ENCODE assay signal across 8 cellular contexts in genomic region chrX:149512225-149512885, GRCh38. TPM values are rescaled to one million over a fixed set of nuclear protein-coding genes. Genes with fewer than 3 reads are reported as not detected.
DNase-seq lines count a peak whose midpoint lies in the region; ATAC-seq and TF ChIP-seq lines count a peak whose summit lies in the region.

No MANE protein-coding gene starts in this region.

- 61% methylated on average over 4 of the region's 4 CpGs for WGBS in esophagus muscularis mucosa

- peaks cover 5% of the 10 kb centered on the region for H3K4me1 Mint-ChIP-seq in nephron

- ATAC-seq in GM19023 (IDR thresholded peaks at IDR 0.05; ENCODE audit: unreplicated experiment) (peak; percentile 70), HG03135 (IDR thresholded peaks at IDR 0.05; ENCODE audit: unreplicated experiment) (peak; percentile 72), GM19397 (IDR thresholded peaks at IDR 0.05; ENCODE audit: unreplicated experiment) (no peak)

- peak; percentile 30 to 55 (median 31) for TF ChIP-seq CTCF in esophagus muscularis mucosa (IDR thresholded peaks at IDR 0.05)
- TF ChIP-seq CTCF in nephron (IDR thresholded peaks at IDR 0.05; ENCODE audit: unreplicated experiment in 3 of 3), result peak in 2 of 3 experiments; percentile 21 to 36

- H3K27ac Mint-ChIP-seq in nephron, result no peak overlapping the region

- intact Hi-C loops in esophagus muscularis mucosa (cut with DNase I), result no loop called here

- no peak overlapping the region for H3K4me3 ChIP-seq in esophagus muscularis mucosa

- H3K9me3 Mint-ChIP-seq in nephron, result peaks cover 11% of the 10 kb centered on the region

- no peak overlapping the region for H3K4me3 Mint-ChIP-seq in nephron

- no peaks in the 10 kb centered on the region for H3K36me3 ChIP-seq in esophagus muscularis mucosa

- no peaks in the 10 kb centered on the region for H3K4me1 ChIP-seq in esophagus muscularis mucosa

- peaks cover 5% of the 10 kb centered on the region for H3K27me3 Mint-ChIP-seq in nephron (ENCODE audit: low read depth)

- no peak for TF ChIP-seq POLR2A in esophagus muscularis mucosa (IDR thresholded peaks at IDR 0.05; ENCODE audit: low read depth)

- H3K27ac ChIP-seq in esophagus muscularis mucosa (replicated peaks in 1 of 4), result no peak overlapping the region

- H3K27me3 ChIP-seq in esophagus muscularis mucosa, result peaks cover 0 to 1% (median 0%) of the 10 kb centered on the region in 4 donors

- peaks cover 4% of the 10 kb centered on the region for H3K36me3 Mint-ChIP-seq in nephron (ENCODE audit: low read depth)

- TF ChIP-seq EP300 in esophagus muscularis mucosa (IDR thresholded peaks at IDR 0.05), result no peak

- DNase-seq in CD1c-positive myeloid dendritic cell (ENCODE audit: extremely low spot score) (peak; percentile 66), NCI-H748 (lab: John Stamatoyannopoulos, UW; ENCODE audit: unreplicated experiment) (peak; percentile 53), esophagus muscularis mucosa (ENCODE audit: extremely low spot score) (no peak)
- peak; percentile 59 for DNase-seq in activated CD8-positive, alpha-beta memory T cell treated with anti-CD3 and anti-CD28 coated beads, Interleukin-2, amount 50 U/mL, for 48 hours

- H3K9me3 ChIP-seq in esophagus muscularis mucosa, result no peaks in the 10 kb centered on the region

RNA-seq across cellular contexts. Expression of gene IDS, which starts 7.2 kb away (rescaled TPM):
- total RNA-seq in esophagus muscularis mucosa, result 10 to 100 TPM; 80.2 to 91.0 (median 86.4) TPM

RNA-seq across cellular contexts. Expression of gene EOLA1, which starts 28.5 kb away (rescaled TPM):
- 10 to 100 TPM; 11.9 to 33.6 (median 17.8) TPM for total RNA-seq in esophagus muscularis mucosa

RNA-seq across cellular contexts. Expression of gene HSFX3, which starts 37.4 kb away (rescaled TPM):
- not detected for total RNA-seq in esophagus muscularis mucosa
